In the genomic region with DNA sequence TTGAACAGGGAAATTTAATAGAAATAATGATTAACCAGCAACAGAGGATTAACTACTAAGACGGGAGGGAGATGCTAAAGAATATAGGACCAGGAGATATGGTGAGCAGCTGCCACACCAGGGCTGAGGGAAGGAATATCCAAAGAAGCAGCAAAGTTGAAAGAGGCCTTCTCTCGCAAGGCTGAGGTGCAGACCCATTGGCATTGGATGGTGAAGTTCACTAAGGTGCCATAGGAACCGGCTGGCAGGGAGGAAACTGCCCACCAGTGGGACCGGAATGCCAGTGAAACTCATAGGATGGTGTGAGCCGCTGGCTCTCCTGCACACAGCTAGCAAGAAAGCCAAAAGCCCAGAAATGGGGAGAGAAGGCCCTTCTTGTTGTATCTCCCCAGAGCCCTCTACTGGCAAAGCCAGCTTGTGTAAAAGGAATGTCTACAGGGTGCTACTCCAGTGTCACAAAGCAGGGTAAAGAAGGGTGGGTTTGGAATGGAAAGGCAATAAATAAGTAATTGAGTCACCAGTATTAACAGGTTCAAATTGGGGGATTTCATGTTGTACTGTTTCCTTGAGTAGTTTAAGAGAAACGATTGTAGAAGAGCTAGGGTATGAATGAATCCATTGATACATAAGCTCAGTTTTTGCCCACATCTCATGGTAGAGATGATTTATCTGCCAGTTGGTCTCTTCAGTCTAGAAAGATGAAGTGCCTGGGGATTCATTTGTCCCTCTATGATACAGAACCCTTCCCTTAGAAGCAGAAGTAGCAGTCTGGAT, we compare ENCODE assay signal across 1 cellular context.
TF ChIP-seq lines count a peak whose summit lies in the region.

No MANE protein-coding gene starts in this region.

TF ChIP-seq in H1, 55 proteins besides CTCF, POLR2A, EP300 and RAD21 (continued from another document):
- TF ChIP-seq, protein P1, sequence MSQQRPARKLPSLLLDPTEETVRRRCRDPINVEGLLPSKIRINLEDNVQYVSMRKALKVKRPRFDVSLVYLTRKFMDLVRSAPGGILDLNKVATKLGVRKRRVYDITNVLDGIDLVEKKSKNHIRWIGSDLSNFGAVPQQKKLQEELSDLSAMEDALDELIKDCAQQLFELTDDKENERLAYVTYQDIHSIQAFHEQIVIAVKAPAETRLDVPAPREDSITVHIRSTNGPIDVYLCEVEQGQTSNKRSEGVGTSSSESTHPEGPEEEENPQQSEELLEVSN (IDR thresholded peaks at IDR 0.05): no peak
